Comparison of ENCODE assay signal across 8 cellular contexts in the genomic region with DNA sequence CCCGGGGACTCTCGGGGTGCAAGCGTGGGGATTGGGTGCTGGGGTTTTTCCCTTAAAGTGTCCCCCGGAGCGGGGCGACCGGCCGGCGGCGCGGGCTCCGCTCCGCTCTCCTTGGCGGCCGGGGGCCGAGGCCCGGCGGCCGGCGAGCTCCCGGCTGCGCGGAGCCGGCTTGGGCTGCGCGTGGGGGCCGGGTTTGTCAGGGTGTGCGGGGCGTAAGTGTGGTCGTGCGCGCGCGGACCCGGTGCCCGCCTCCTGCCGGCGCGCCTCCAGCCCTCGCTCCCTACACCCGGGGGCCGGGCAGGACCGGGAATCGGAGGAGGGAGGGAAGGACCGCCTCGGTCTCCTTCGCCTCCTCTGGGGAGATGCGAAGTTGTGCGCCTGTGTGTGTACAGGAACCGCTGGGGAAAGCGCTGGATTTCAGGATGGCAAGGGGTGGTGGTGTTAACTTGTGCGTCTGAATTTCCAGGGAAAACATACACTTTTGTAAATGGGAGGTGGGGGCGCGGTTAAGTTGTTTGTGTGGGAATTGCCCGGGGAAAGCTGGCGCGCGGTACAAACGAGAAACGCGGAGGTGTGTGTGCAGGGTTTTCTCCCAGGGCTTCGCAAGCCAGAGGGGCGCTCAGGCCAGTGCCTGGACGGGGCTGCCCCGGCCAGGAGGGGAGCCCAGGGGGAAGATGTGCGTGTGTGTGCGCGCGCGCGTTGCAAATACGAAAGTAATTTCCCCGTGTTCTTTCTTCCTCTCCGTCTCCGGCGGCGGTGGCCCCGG. TPM values are rescaled to one million over a fixed set of nuclear protein-coding genes. Genes with fewer than 3 reads are reported as not detected.
A peak's percentile ranks its signal among the peaks of the same experiment; 100 is the strongest.
DNase-seq lines count a peak whose midpoint lies in the region; ATAC-seq, FAIRE-seq and TF ChIP-seq lines count a peak whose summit lies in the region.

No MANE protein-coding gene starts in this region.

- H4K12ac ChIP-seq in trophoblast cell (ENCODE audit: low read depth, low read length): no peak overlapping the region

- peaks cover 48% of the 10 kb centered on the region for H3K4me1 Mint-ChIP-seq in activated naive CD4-positive, alpha-beta T cell treated with anti-CD3 and anti-CD28 coated beads, Interleukin-2, amount 10 ng/mL, durations not matched to agents 7 days and 5 days

- no CpG with 5 or more reads among the region's 78 CpGs for WGBS in trophoblast cell (ENCODE audit: extremely low coverage, insufficient coverage, insufficient read length)

- peak overlapping the region; percentile 90 for H3K27ac Mint-ChIP-seq in activated naive CD4-positive, alpha-beta T cell treated with anti-CD3 and anti-CD28 coated beads, Interleukin-2, amount 10 ng/mL, durations not matched to agents 7 days and 5 days

- H4K8ac ChIP-seq in trophoblast cell (ENCODE audit: low read depth, low read length): peak overlapping the region; percentile 72

- no peak overlapping the region for H3K23ac ChIP-seq in trophoblast cell (ENCODE audit: low read length)

- H4K91ac ChIP-seq in trophoblast cell (ENCODE audit: low read depth, low read length): peak overlapping the region; percentile 86

- H3K4me1 ChIP-seq in trophoblast cell (ENCODE audit: control insufficient read depth in 1 of 2, insufficient read depth in 2 of 2, low read length in 2 of 2): peaks cover 36 to 42% of the 10 kb centered on the region in 2 experiments

- peak; percentile 11 for ATAC-seq in HG02623 (IDR thresholded peaks at IDR 0.05; ENCODE audit: unreplicated experiment)

- peaks cover 0 to 5% of the 10 kb centered on the region in 2 experiments for H3K36me3 ChIP-seq in trophoblast cell (ENCODE audit: control insufficient read depth in 1 of 2, insufficient read depth in 2 of 2, low read length in 2 of 2)

- H3K4me3 ChIP-seq in trophoblast cell (ENCODE audit: low read depth, low read length): peak overlapping the region; percentile 86

- peaks cover 37% of the 10 kb centered on the region for H3K79me1 ChIP-seq in trophoblast cell (ENCODE audit: low read length)

- peak overlapping the region; percentile 93 for H3K14ac ChIP-seq in trophoblast cell (ENCODE audit: low read length)

- H3K18ac ChIP-seq in trophoblast cell (ENCODE audit: low read length): peak overlapping the region; percentile 92

- H3K27me3 Mint-ChIP-seq in activated naive CD4-positive, alpha-beta T cell treated with anti-CD3 and anti-CD28 coated beads, Interleukin-2, amount 10 ng/mL, durations not matched to agents 7 days and 5 days: peaks cover 57% of the 10 kb centered on the region

- H3K9me3 Mint-ChIP-seq in activated naive CD4-positive, alpha-beta T cell treated with anti-CD3 and anti-CD28 coated beads, Interleukin-2, amount 10 ng/mL, durations not matched to agents 7 days and 5 days: no peaks in the 10 kb centered on the region

- H3K27me3 ChIP-seq in trophoblast cell (ENCODE audit: insufficient read depth, low read length): no peaks in the 10 kb centered on the region

- peak overlapping the region; percentile 92 for H2BK5ac ChIP-seq in trophoblast cell (ENCODE audit: low read depth, low read length, poor library complexity)

- H3K27ac ChIP-seq in trophoblast cell (ENCODE audit: low read depth, low read length): peak overlapping the region; percentile 94

- H3K4me2 ChIP-seq in trophoblast cell (ENCODE audit: low read length): peak overlapping the region; percentile 58

- H2AK5ac ChIP-seq in trophoblast cell (ENCODE audit: low read length): peak overlapping the region; percentile 73

- H2BK12ac ChIP-seq in trophoblast cell (ENCODE audit: low read length): peak overlapping the region; percentile 42

- no peaks in the 10 kb centered on the region for H3K9me3 ChIP-seq in trophoblast cell (ENCODE audit: insufficient read depth, low read depth, low read length)

- DNase-seq in GM13977 (ENCODE audit: low spot score) (peak; percentile 71), NOMO-1 treated with dmso at 0.1 percent for 144 hours (lab: John Stamatoyannopoulos, UW; ENCODE audit: unreplicated experiment) (peak; percentile 36), glomerular visceral epithelial cell (ENCODE audit: extremely low spot score) (peak; percentile 50), trophoblast cell (peak in 1 of 2 donors; percentile 44), SHP77 (lab: John Stamatoyannopoulos, UW) (no peak), GM19239 (ENCODE audit: insufficient read length, low spot score) (no peak)
- peak; percentile 75 for DNase-seq in activated naive CD4-positive, alpha-beta T cell treated with anti-CD3 and anti-CD28 coated beads, Interleukin-2, amount 10 ng/mL, durations not matched to agents 7 days and 5 days

- H3K4ac ChIP-seq in trophoblast cell (ENCODE audit: low read depth, low read length): peak overlapping the region; percentile 100

- H3K4me3 Mint-ChIP-seq in activated naive CD4-positive, alpha-beta T cell treated with anti-CD3 and anti-CD28 coated beads, Interleukin-2, amount 10 ng/mL, durations not matched to agents 7 days and 5 days: peak overlapping the region; percentile 95

- peak overlapping the region; percentile 91 for H3K9ac ChIP-seq in trophoblast cell (ENCODE audit: low read length)

- H2BK120ac ChIP-seq in trophoblast cell (ENCODE audit: insufficient read depth, low read length, poor library complexity): peak overlapping the region; percentile 83

- CTCF ChIA-PET in activated naive CD4-positive, alpha-beta T cell treated with anti-CD3 and anti-CD28 coated beads, Interleukin-2, amount 10 ng/mL, durations not matched to agents 7 days and 5 days (lab: Charles Lee): no interaction called here

- in situ Hi-C loops in GM13977 (cut with MboI; ENCODE audit: low pct_unique_long_range_greater_than_20kb, low sequenced_read_pairs, unreplicated experiment): no loop called here

- FAIRE-seq in GM19239 (lab: Jason Lieb, UNC): no peak

- TF ChIP-seq CTCF in GM13977 (IDR thresholded peaks at IDR 0.05; ENCODE audit: extremely low read depth, insufficient read depth, missing control alignments): no peak

- H3K79me2 ChIP-seq in trophoblast cell (ENCODE audit: control insufficient read depth, insufficient read depth, low read length, poor library complexity): peaks cover 58% of the 10 kb centered on the region

- H2AFZ ChIP-seq in trophoblast cell (ENCODE audit: insufficient read depth, low read length, poor library complexity): peak overlapping the region; percentile 17

- H3K36me3 Mint-ChIP-seq in activated naive CD4-positive, alpha-beta T cell treated with anti-CD3 and anti-CD28 coated beads, Interleukin-2, amount 10 ng/mL, durations not matched to agents 7 days and 5 days: peaks cover 7% of the 10 kb centered on the region

RNA-seq across cellular contexts. Expression of a gene that starts 0.7 kb away (rescaled TPM):
- polyA plus RNA-seq in trophoblast cell (2013): 52.4 and 54.3 TPM in 2 replicates

Comparison
In these comparisons a context has a peak if more than half of its experiments do, and no peak if none do; other contexts are left out.
1. DNase-seq: peak in GM13977 (single experiment), NOMO-1 treated with dmso at 0.1 percent for 144 hours (single experiment), activated naive CD4-positive, alpha-beta T cell treated with anti-CD3 and anti-CD28 coated beads, Interleukin-2, amount 10 ng/mL, durations not matched to agents 7 days and 5 days (single experiment) and glomerular visceral epithelial cell (single experiment); none in SHP77 (0 of 2) and GM19239 (single experiment).